1 cellular context compared by ENCODE assay signal in genomic region chr11:118209037-118209436, GRCh38.
A peak's percentile ranks its signal among the peaks of the same experiment; 100 is the strongest.
TF ChIP-seq lines count a peak whose summit lies in the region.

No MANE protein-coding gene starts in this region.

TF ChIP-seq in GM12878, 131 proteins besides CTCF, POLR2A, EP300 and RAD21:
- TF ChIP-seq ETV6 (conservative IDR thresholded peaks at IDR 0.05 in 1 of 2, IDR thresholded peaks at IDR 0.05 in 1 of 2; ENCODE audit: borderline replicate concordance in 1 of 2, low read depth in 1 of 2) (no peak), JUNB (IDR thresholded peaks at IDR 0.05) (0 out of 2 replicates have a peak, but pooled peaks have one; percentile 11), EED (IDR thresholded peaks at IDR 0.05; ENCODE audit: low read depth) (no peak), RAD51 (IDR thresholded peaks at IDR 0.05) (no peak)
